Comparison of ENCODE assay signal across 27 cellular contexts in genomic region chr12:43099691-43100163, GRCh38.
DNase-seq lines count a peak whose midpoint lies in the region; ATAC-seq and TF ChIP-seq lines count a peak whose summit lies in the region.
"Had no signal": no experiment of that assay in that cellular context is flagged by ENCODE, and none has a peak within 500 bp of the region (broad histone marks: within the 10 kb centered on the region; RNA-seq: fewer than 3 reads in every experiment).

No MANE protein-coding gene starts in this region.

- no peaks in the 10 kb centered on the region for H3K36me3 ChIP-seq in GM23248 (ENCODE audit: low read depth)
- no peaks in the 10 kb centered on the region for H3K36me3 ChIP-seq in osteoblast (ENCODE audit: insufficient read depth, low read length)
- H3K36me3 ChIP-seq in ascending aorta, result no peaks in the 10 kb centered on the region
- H3K36me3 ChIP-seq: breast epithelium, colonic mucosa, esophagus muscularis mucosa, gastrocnemius medialis, lower lobe of right lung, upper lobe of left lung had no signal

- H3K9me3 ChIP-seq in GM23248 (ENCODE audit: low read depth), result no peaks in the 10 kb centered on the region
- no peaks in the 10 kb centered on the region for H3K9me3 ChIP-seq in osteoblast (ENCODE audit: low read depth, low read length)
- no peaks in the 10 kb centered on the region for H3K9me3 ChIP-seq in ascending aorta
- H3K9me3 ChIP-seq: breast epithelium, colonic mucosa, esophagus muscularis mucosa, gastrocnemius medialis, lower lobe of right lung, upper lobe of left lung had no signal

- H3K79me2 ChIP-seq in GM23248 (ENCODE audit: insufficient read depth) (no peaks in the 10 kb centered on the region), osteoblast (ENCODE audit: insufficient read depth, low read length) (no peaks in the 10 kb centered on the region)

- DNase-seq in GM23248 (peak; percentile 22), NCI-H748 (lab: John Stamatoyannopoulos, UW; ENCODE audit: unreplicated experiment) (peak; percentile 62), fibroblast of villous mesenchyme (ENCODE audit: low read depth) (peak; percentile 10), osteoblast (ENCODE audit: insufficient read length, low spot score, missing footprints) (no peak), ascending aorta (ENCODE audit: low spot score in 2 of 2) (no peak), medulla oblongata (ENCODE audit: extremely low spot score) (no peak)
- DNase-seq: activated CD4-positive, alpha-beta memory T cell treated with anti-CD3 and anti-CD28 coated beads, Interleukin-2, amount 10 ng/mL, durations not matched to agents 7 days and 5 days; activated gamma-delta T cell treated with Interleukin-2 at 50 U/mL for 16 hours; colonic mucosa; DMS79; gastrocnemius medialis; H7; hypothalamus; Kasumi-1; lower lobe of right lung; NCI-H187; NCI-H2227 treated with DMSO at 0.1 percent for 48 hours; nucleus accumbens; retina; SHP77 treated with DMSO at 0.1 percent for 48 hours; T-cell; upper lobe of left lung had no signal

- H3K27ac ChIP-seq in GM23248 (no peak overlapping the region), osteoblast (ENCODE audit: low read depth, low read length) (no peak overlapping the region), ascending aorta (no peak overlapping the region)
- H3K27ac ChIP-seq: breast epithelium, colonic mucosa, esophagus muscularis mucosa, gastrocnemius medialis, lower lobe of right lung, upper lobe of left lung had no signal

- no peak overlapping the region for H3K9ac ChIP-seq in GM23248

- H4K20me1 ChIP-seq in GM23248 (ENCODE audit: insufficient read depth), result no peaks in the 10 kb centered on the region
- no peaks in the 10 kb centered on the region for H4K20me1 ChIP-seq in osteoblast (ENCODE audit: insufficient read depth, low read length)

- no peak overlapping the region for H3K4me3 ChIP-seq in GM23248
- no peak overlapping the region for H3K4me3 ChIP-seq in fibroblast of villous mesenchyme (ENCODE audit: low read depth, low read length)
- no peak overlapping the region for H3K4me3 ChIP-seq in osteoblast (ENCODE audit: insufficient read depth, low read length)
- no peak overlapping the region for H3K4me3 ChIP-seq in ascending aorta
- H3K4me3 ChIP-seq: breast epithelium, colonic mucosa, esophagus muscularis mucosa, gastrocnemius medialis, lower lobe of right lung, upper lobe of left lung had no signal

- H3K4me2 ChIP-seq in GM23248 (ENCODE audit: unreplicated experiment) (no peak overlapping the region), osteoblast (ENCODE audit: insufficient read depth, low read length) (no peak overlapping the region)

- ATAC-seq in GM21447 (IDR thresholded peaks at IDR 0.05; ENCODE audit: unreplicated experiment) (no peak), GM21515 (IDR thresholded peaks at IDR 0.05; ENCODE audit: unreplicated experiment) (no peak)
- ATAC-seq: activated CD4-positive, CD25-positive, alpha-beta regulatory T cell treated with anti-CD3 and anti-CD28 coated beads, Interleukin-2, amount 50 U/mL, for 24 hours; gastrocnemius medialis; lower lobe of right lung; T-cell had no signal

- intact Hi-C loops in ascending aorta (cut with DNase I), result no loop called here

- H3K27me3 ChIP-seq in GM23248 (replicated peaks; ENCODE audit: insufficient read depth), result no peaks in the 10 kb centered on the region
- no peaks in the 10 kb centered on the region for H3K27me3 ChIP-seq in osteoblast (ENCODE audit: insufficient read depth, low read length)
- H3K27me3 ChIP-seq in ascending aorta, result no peaks in the 10 kb centered on the region
- H3K27me3 ChIP-seq: breast epithelium, colonic mucosa, esophagus muscularis mucosa, gastrocnemius medialis, upper lobe of left lung had no signal

- in situ Hi-C loops in GM23248 (cut with MboI), result no loop called here

- TF ChIP-seq CTCF in fibroblast of villous mesenchyme (IDR thresholded peaks at IDR 0.05; ENCODE audit: insufficient read depth, low read depth, low read length), result no peak
- TF ChIP-seq CTCF in osteoblast (IDR thresholded peaks at IDR 0.05; ENCODE audit: extremely low read depth, low read depth, low read length), result no peak
- no peak for TF ChIP-seq CTCF in ascending aorta (IDR thresholded peaks at IDR 0.05)

- 38 to 45% methylated on average over 3 of the region's 3 CpGs for WGBS in GM23248 (ENCODE audit: low coverage in 1 of 2, low lambda C conversion rate in 2 of 2, missing lambda C conversion rate in 2 of 2), 2 experiments

- H3K4me1 ChIP-seq in GM23248 (ENCODE audit: insufficient read depth), result peaks cover 24% of the 10 kb centered on the region
- peaks cover 16% of the 10 kb centered on the region for H3K4me1 ChIP-seq in osteoblast (ENCODE audit: insufficient read depth, low read length)
- H3K4me1 ChIP-seq in ascending aorta, result no peaks in the 10 kb centered on the region
- H3K4me1 ChIP-seq: breast epithelium, colonic mucosa, esophagus muscularis mucosa, gastrocnemius medialis, lower lobe of right lung, upper lobe of left lung had no signal

- H2AFZ ChIP-seq in GM23248, result no peak overlapping the region
- H2AFZ ChIP-seq in osteoblast (ENCODE audit: low read length), result peak overlapping the region; percentile 38

- H3K9me2 ChIP-seq in GM23248 (ENCODE audit: insufficient read depth), result no peaks in the 10 kb centered on the region; the same call in 1 of the 2 replicates

- H3F3A ChIP-seq in GM23248 (ENCODE audit: insufficient read depth), result peaks cover 14% of the 10 kb centered on the region; the same call in 1 of the 2 replicates

Comparison
In these comparisons a context has a peak if more than half of its experiments do, and no peak if none do; other contexts are left out.
1. DNase-seq: peak in GM23248 (single experiment), NCI-H748 (single experiment) and fibroblast of villous mesenchyme (single experiment); none in osteoblast (single experiment), ascending aorta (0 of 2) and medulla oblongata (single experiment).